Comparison of ENCODE assay signal across 10 cellular contexts in the genomic region with DNA sequence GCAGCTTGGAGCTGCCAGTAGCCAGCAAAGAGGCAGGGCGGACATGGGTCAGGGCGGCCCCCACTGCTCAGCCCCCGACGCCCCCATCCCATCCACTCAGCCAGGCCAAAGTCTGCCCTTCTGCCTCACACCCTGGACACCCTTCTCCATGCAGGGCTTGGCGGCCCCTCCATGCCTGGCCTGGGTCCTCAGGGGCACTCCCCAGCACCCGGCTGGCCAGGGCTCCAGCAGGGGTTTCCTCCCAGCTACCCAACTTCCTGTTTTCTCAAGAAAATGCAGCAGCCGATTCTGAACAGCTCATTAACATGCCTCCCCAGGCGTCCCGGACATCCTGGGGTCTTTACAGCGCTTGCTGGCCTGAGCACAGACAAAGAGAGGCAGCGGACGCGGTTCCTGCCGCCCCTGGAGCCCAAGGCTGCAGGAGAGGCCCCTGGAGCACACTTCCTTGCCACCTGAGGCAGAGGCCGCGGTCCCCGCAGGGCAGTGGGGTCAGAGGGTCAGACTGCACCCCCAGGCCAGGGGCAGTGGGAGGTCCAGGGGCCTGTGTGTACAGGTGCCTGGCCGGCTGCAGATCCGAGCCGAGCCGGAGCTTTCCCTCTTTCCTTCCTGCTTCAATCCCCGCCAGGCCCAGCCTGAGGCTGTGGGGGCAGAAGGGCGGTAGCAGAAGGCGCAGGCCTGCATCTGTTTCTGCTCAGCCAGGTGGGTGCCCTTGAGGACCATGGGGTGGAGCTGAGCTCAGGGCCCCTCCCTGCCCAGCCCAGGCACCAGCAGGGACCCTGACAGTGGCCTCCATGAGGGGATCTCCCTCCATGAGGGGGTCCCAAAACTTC. TPM values are rescaled to one million over a fixed set of nuclear protein-coding genes. Genes with fewer than 3 reads are reported as not detected.
DNase-seq lines count a peak whose midpoint lies in the region; ATAC-seq and TF ChIP-seq lines count a peak whose summit lies in the region.
"Had no signal": no experiment of that assay in that cellular context is flagged by ENCODE, and none has a peak within 500 bp of the region (broad histone marks: within the 10 kb centered on the region; RNA-seq: fewer than 3 reads in every experiment).

No MANE protein-coding gene starts in this region.

- H2AFZ ChIP-seq in Karpas-422 (ENCODE audit: low read length) = peak overlapping the region; percentile 66

- no peaks in the 10 kb centered on the region for H3K36me3 Mint-ChIP-seq in CD8-positive, alpha-beta T cell
- H3K36me3 Mint-ChIP-seq in activated T-cell treated with anti-CD3 and anti-CD28 coated beads, Interleukin-2, amount 50 U/mL, for 72 hours (ENCODE audit: insufficient read depth in 2 of 2) = no peaks in the 10 kb centered on the region

- POLR2A ChIA-PET in CD8-positive, alpha-beta T cell (lab: Charles Lee) = no interaction called here

- H3K4me3 ChIP-seq in CD8-positive, alpha-beta T cell (ENCODE audit: low read depth, low read length) = peak overlapping the region; percentile 39
- H3K4me3 ChIP-seq in Karpas-422 (ENCODE audit: low read length) (peak overlapping the region; percentile 12; the same call in 1 of the 2 replicates), mucosa of descending colon (no peak overlapping the region), body of pancreas (no peak overlapping the region), SJCRH30 (no peak overlapping the region)
- H3K4me3 ChIP-seq: suprapubic skin had no signal

- H3K9ac ChIP-seq in Karpas-422 (ENCODE audit: low read length) = peak overlapping the region; percentile 56

- H3K27me3 Mint-ChIP-seq in CD8-positive, alpha-beta T cell (ENCODE audit: low read depth) = peaks cover 7% of the 10 kb centered on the region
- peaks cover under 1% of the 10 kb centered on the region for H3K27me3 Mint-ChIP-seq in activated T-cell treated with anti-CD3 and anti-CD28 coated beads, Interleukin-2, amount 50 U/mL, for 72 hours (ENCODE audit: low read depth)

- no peak for TF ChIP-seq CTCF in CD8-positive, alpha-beta T cell (IDR thresholded peaks at IDR 0.05)
- TF ChIP-seq CTCF in mucosa of descending colon (IDR thresholded peaks at IDR 0.05) = no peak
- no peak for TF ChIP-seq CTCF in body of pancreas (IDR thresholded peaks at IDR 0.05)

- no peak overlapping the region for H3K27ac Mint-ChIP-seq in CD8-positive, alpha-beta T cell
- no peak overlapping the region for H3K27ac Mint-ChIP-seq in activated T-cell treated with anti-CD3 and anti-CD28 coated beads, Interleukin-2, amount 50 U/mL, for 72 hours

- H3K9me3 Mint-ChIP-seq in CD8-positive, alpha-beta T cell = no peaks in the 10 kb centered on the region
- no peaks in the 10 kb centered on the region for H3K9me3 Mint-ChIP-seq in activated T-cell treated with anti-CD3 and anti-CD28 coated beads, Interleukin-2, amount 50 U/mL, for 72 hours

- H3K36me3 ChIP-seq in CD8-positive, alpha-beta T cell (ENCODE audit: insufficient read depth, low read length) = no peaks in the 10 kb centered on the region
- no peaks in the 10 kb centered on the region for H3K36me3 ChIP-seq in Karpas-422 (ENCODE audit: insufficient read depth, low read length)
- no peaks in the 10 kb centered on the region for H3K36me3 ChIP-seq in mucosa of descending colon (ENCODE audit: low read depth)
- no peaks in the 10 kb centered on the region for H3K36me3 ChIP-seq in body of pancreas (replicated peaks in 1 of 2; ENCODE audit: insufficient read depth in 1 of 2, low read depth in 2 of 2)
- no peaks in the 10 kb centered on the region for H3K36me3 ChIP-seq in SJCRH30
- H3K36me3 ChIP-seq: suprapubic skin had no signal

- intact Hi-C loops in CD8-positive, alpha-beta T cell (cut with DNase I, micrococcal nuclease) = no loop called here
- intact Hi-C loops in mucosa of descending colon (cut with DNase I, micrococcal nuclease) = no loop called here
- intact Hi-C loops in body of pancreas (cut with DNase I) = no loop called here

- 68 to 77% methylated on average over 3 to 22 of the region's 24 CpGs for WGBS in body of pancreas, 2 donors

- H3K9me2 ChIP-seq in Karpas-422 (replicated peaks; ENCODE audit: insufficient read depth, low read length) = no peaks in the 10 kb centered on the region

- no peaks in the 10 kb centered on the region for H3K9me3 ChIP-seq in CD8-positive, alpha-beta T cell (ENCODE audit: low read length)
- H3K9me3 ChIP-seq in Karpas-422 (ENCODE audit: low read length) (no peaks in the 10 kb centered on the region), mucosa of descending colon (no peaks in the 10 kb centered on the region), body of pancreas (no peaks in the 10 kb centered on the region), SJCRH30 (replicated peaks) (no peaks in the 10 kb centered on the region)
- H3K9me3 ChIP-seq: suprapubic skin had no signal

- H3K4me1 Mint-ChIP-seq in CD8-positive, alpha-beta T cell (ENCODE audit: low read depth) = peaks cover 4% of the 10 kb centered on the region
- peaks cover 2% of the 10 kb centered on the region for H3K4me1 Mint-ChIP-seq in activated T-cell treated with anti-CD3 and anti-CD28 coated beads, Interleukin-2, amount 50 U/mL, for 72 hours (ENCODE audit: low read depth)

- CTCF ChIA-PET in CD8-positive, alpha-beta T cell (lab: Charles Lee) = no interaction called here

- TF ChIP-seq POLR2A in body of pancreas (IDR thresholded peaks at IDR 0.05) (no peak), erythroblast (IDR thresholded peaks at IDR 0.05; ENCODE audit: low read length) (no peak)

- H3K27ac ChIP-seq in CD8-positive, alpha-beta T cell (ENCODE audit: low read depth, low read length) = no peak overlapping the region
- H3K27ac ChIP-seq in Karpas-422 (ENCODE audit: low read length) (no peak overlapping the region), body of pancreas (peak overlapping the region in 1 of 4 donors; percentile 12), SJCRH30 (no peak overlapping the region)
- H3K27ac ChIP-seq: suprapubic skin had no signal

- H3K4me1 ChIP-seq in CD8-positive, alpha-beta T cell (ENCODE audit: insufficient read depth, low read length) = peaks cover 13% of the 10 kb centered on the region
- peaks cover 11% of the 10 kb centered on the region for H3K4me1 ChIP-seq in Karpas-422 (ENCODE audit: low read length)
- peaks cover 8% of the 10 kb centered on the region for H3K4me1 ChIP-seq in mucosa of descending colon (ENCODE audit: low read depth)
- H3K4me1 ChIP-seq in body of pancreas = peaks cover 25% of the 10 kb centered on the region
- no peaks in the 10 kb centered on the region for H3K4me1 ChIP-seq in SJCRH30

- peak overlapping the region; percentile 11 for H3K4me3 Mint-ChIP-seq in CD8-positive, alpha-beta T cell
- H3K4me3 Mint-ChIP-seq in activated T-cell treated with anti-CD3 and anti-CD28 coated beads, Interleukin-2, amount 50 U/mL, for 72 hours = peak overlapping the region; percentile 22 to 40

- no peaks in the 10 kb centered on the region for H4K20me1 ChIP-seq in Karpas-422 (ENCODE audit: insufficient read depth, low read depth, low read length)

- no peaks in the 10 kb centered on the region for H3K79me2 ChIP-seq in Karpas-422 (ENCODE audit: low read length)

- peak; percentile 49 for ATAC-seq in CD8-positive, alpha-beta T cell
- ATAC-seq in activated T-cell treated with anti-CD3 and anti-CD28 coated beads, Interleukin-2, amount 50 U/mL, for 72 hours (replicated peaks in 1 of 2) = peak; percentile 21 to 45
- ATAC-seq in mucosa of descending colon = peak; percentile 6
- no peak for ATAC-seq in body of pancreas
- no peak for ATAC-seq in GM19035 (IDR thresholded peaks at IDR 0.05; ENCODE audit: unreplicated experiment)
- ATAC-seq: sciatic nerve had no signal

- peaks cover 4% of the 10 kb centered on the region for H3K27me3 ChIP-seq in CD8-positive, alpha-beta T cell (ENCODE audit: insufficient read depth, low read length)
- H3K27me3 ChIP-seq in Karpas-422 (ENCODE audit: low read length) (no peaks in the 10 kb centered on the region), body of pancreas (no peaks in the 10 kb centered on the region), SJCRH30 (no peaks in the 10 kb centered on the region)

- peak overlapping the region; percentile 41 for H3K4me2 ChIP-seq in Karpas-422 (ENCODE audit: low read depth, low read length, poor library complexity, severe bottlenecking)

- DNase-seq in CD8-positive, alpha-beta T cell = peak in 3 of 7 experiments; percentile 18 to 74 (median 24)
- peak; percentile 74 for DNase-seq in Karpas-422
- DNase-seq in activated T-cell treated with anti-CD3 and anti-CD28 coated beads, Interleukin-2, amount 50 U/mL, for 72 hours = no peak
- DNase-seq in mucosa of descending colon = peak in 2 of 3 donors; percentile 41 to 59
- DNase-seq in body of pancreas = no peak
- DNase-seq in SJCRH30 = no peak
- DNase-seq in erythroblast (lab: John Stamatoyannopoulos, UW) = no peak

RNA-seq across cellular contexts. Expression of gene NRARP, which starts 18.7 kb away (rescaled TPM):
- 1 to 10 TPM in 1 of 2 experiments, under 1 TPM in 1; 1.00 to 1.5 TPM for total RNA-seq in CD8-positive, alpha-beta T cell
- total RNA-seq in Karpas-422 (2014; rRNA removed; shearing (Covaris generic); ENCODE audit: low replicate concordance) = 1.4 and 1.8 TPM in 2 replicates
- total RNA-seq in activated T-cell treated with anti-CD3 and anti-CD28 coated beads, Interleukin-2, amount 50 U/mL, for 72 hours = 1 to 10 TPM; 1.6 to 2.0 TPM
- total RNA-seq in mucosa of descending colon (100 to 1,000 TPM in 2 of 3 donors, 10 to 100 TPM in 1; 61.4 to 171 (median 146) TPM), body of pancreas (10 to 100 TPM; 18.4 to 24.4 TPM)
- 0.89 and 1.0 TPM in 2 replicates for total RNA-seq in SJCRH30 (2014; rRNA removed; shearing (Covaris generic))

RNA-seq across cellular contexts. Expression of gene TOR4A, which starts 43.2 kb away (rescaled TPM):
- under 1 TPM; 0.22 to 0.42 TPM for total RNA-seq in CD8-positive, alpha-beta T cell
- total RNA-seq in Karpas-422 (2014; rRNA removed; shearing (Covaris generic); ENCODE audit: low replicate concordance) = 8.8 and 19.2 TPM in 2 replicates
- total RNA-seq in activated T-cell treated with anti-CD3 and anti-CD28 coated beads, Interleukin-2, amount 50 U/mL, for 72 hours = 1 to 10 TPM; 4.3 to 8.3 TPM
- total RNA-seq in mucosa of descending colon = 10 to 100 TPM; 23.3 to 48.6 (median 45.3) TPM
- total RNA-seq in body of pancreas = 10 to 100 TPM in 1 of 2 donors, 1 to 10 TPM in 1; 9.9 to 12.2 TPM
- 4.0 and 4.4 TPM in 2 replicates for total RNA-seq in SJCRH30 (2014; rRNA removed; shearing (Covaris generic))

Comparison
In these comparisons a context has a peak if more than half of its experiments do, and no peak if none do; other contexts are left out.
1. ATAC-seq: peak in CD8-positive, alpha-beta T cell (single experiment), activated T-cell treated with anti-CD3 and anti-CD28 coated beads, Interleukin-2, amount 50 U/mL, for 72 hours (2 of 2) and mucosa of descending colon (single experiment); none in body of pancreas (single experiment) and GM19035 (single experiment).
2. DNase-seq: peak in Karpas-422 (single experiment) and mucosa of descending colon (2 of 3); none in activated T-cell treated with anti-CD3 and anti-CD28 coated beads, Interleukin-2, amount 50 U/mL, for 72 hours (0 of 2), body of pancreas (0 of 4), SJCRH30 (0 of 2) and erythroblast (0 of 2).
3. H3K4me3 ChIP-seq: peak in CD8-positive, alpha-beta T cell (single experiment) and Karpas-422 (single experiment); none in mucosa of descending colon (single experiment), body of pancreas (0 of 2) and SJCRH30 (single experiment).